1 cellular context compared by ENCODE assay signal in the genomic region with DNA sequence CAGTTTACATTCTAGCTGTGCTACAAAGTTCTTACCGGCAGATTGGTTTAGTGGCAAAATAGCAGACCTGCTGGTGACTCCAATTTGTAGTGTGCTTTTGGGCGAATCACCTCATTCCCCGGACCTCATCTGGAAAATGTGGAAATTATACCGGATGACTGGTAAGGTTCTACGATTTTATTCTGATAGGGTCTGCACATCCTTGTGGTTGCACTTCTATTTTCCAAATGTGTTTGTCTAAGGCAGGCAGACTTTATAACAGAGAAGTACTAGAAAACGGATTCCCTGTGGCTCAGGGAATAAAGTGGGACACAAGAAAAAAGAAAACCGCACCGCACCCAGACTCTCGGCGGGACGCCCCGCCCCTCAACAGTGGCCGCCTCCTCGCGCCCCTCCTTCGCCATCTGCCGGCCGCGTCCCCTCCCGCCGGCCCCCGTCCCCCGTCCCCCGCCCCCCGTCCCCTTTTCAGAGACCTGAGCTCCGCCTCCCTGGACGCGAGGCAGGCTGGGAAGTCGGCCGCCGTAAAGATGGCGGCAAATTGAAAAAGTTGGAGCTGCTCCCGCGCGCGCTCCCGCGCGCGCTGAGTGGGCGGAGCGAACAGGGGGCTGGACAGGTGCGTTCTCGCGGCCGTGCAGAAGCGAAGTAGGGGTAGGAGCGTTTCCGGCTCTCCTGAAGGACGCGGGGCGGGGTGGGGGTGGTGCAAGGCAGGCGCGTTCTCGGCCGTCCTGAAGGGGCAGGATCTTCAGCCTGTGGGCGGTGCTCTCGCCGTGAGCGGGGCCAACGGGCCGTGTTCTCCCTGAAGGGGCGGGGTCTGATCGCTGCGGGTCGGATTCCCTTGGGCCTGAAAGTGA.
TF ChIP-seq lines count a peak whose summit lies in the region.

No MANE protein-coding gene starts in this region.

TF ChIP-seq in HepG2, 621 proteins besides CTCF, POLR2A, EP300 and RAD21 (continued from another document and continues in another):
- TF ChIP-seq, protein P1, sequence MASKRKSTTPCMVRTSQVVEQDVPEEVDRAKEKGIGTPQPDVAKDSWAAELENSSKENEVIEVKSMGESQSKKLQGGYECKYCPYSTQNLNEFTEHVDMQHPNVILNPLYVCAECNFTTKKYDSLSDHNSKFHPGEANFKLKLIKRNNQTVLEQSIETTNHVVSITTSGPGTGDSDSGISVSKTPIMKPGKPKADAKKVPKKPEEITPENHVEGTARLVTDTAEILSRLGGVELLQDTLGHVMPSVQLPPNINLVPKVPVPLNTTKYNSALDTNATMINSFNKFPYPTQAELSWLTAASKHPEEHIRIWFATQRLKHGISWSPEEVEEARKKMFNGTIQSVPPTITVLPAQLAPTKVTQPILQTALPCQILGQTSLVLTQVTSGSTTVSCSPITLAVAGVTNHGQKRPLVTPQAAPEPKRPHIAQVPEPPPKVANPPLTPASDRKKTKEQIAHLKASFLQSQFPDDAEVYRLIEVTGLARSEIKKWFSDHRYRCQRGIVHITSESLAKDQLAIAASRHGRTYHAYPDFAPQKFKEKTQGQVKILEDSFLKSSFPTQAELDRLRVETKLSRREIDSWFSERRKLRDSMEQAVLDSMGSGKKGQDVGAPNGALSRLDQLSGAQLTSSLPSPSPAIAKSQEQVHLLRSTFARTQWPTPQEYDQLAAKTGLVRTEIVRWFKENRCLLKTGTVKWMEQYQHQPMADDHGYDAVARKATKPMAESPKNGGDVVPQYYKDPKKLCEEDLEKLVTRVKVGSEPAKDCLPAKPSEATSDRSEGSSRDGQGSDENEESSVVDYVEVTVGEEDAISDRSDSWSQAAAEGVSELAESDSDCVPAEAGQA (IDR thresholded peaks at IDR 0.05; ENCODE audit: low read depth) = peak; percentile 57; the same call in 1 of the 2 replicates
- TF ChIP-seq, protein P1 (CRISPR knock-in tag; IDR thresholded peaks at IDR 0.05; ENCODE audit: borderline replicate concordance) = no peak
- TF ChIP-seq, protein P2, sequence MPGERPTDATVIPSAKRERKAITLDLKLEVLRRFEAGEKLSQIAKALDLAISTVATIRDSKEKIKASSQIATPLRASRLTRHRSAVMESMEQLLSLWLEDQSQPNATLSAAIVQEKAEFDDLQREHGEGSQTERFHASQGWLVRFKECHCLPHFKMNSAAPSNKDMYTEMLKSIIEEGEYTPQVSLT (CRISPR knock-in tag; IDR thresholded peaks at IDR 0.05; ENCODE audit: borderline replicate concordance, low read depth) = no peak
- TF ChIP-seq RCOR2 (CRISPR knock-in tag; IDR thresholded peaks at IDR 0.05) = no peak
- no peak for TF ChIP-seq BCL6 (CRISPR knock-in tag; IDR thresholded peaks at IDR 0.05)
- no peak for TF ChIP-seq ZNF615 (CRISPR knock-in tag; IDR thresholded peaks at IDR 0.05; ENCODE audit: borderline replicate concordance)
- no peak for TF ChIP-seq ZNF816 (CRISPR knock-in tag; IDR thresholded peaks at IDR 0.05; ENCODE audit: borderline replicate concordance)
- no peak for TF ChIP-seq IRX3 (CRISPR knock-in tag; IDR thresholded peaks at IDR 0.05; ENCODE audit: borderline replicate concordance, low read depth)
- TF ChIP-seq YY1 (IDR thresholded peaks at IDR 0.05; ENCODE audit: insufficient read depth, insufficient replicate concordance, low read depth, low read length) = peak; percentile 93
- TF ChIP-seq AKAP8 (CRISPR knock-in tag; IDR thresholded peaks at IDR 0.05) = no peak
- TF ChIP-seq PCBP2 (optimal IDR thresholded peaks at IDR 0.05; ENCODE audit: low read depth, low read length, poor library complexity, severe bottlenecking) = no peak
- TF ChIP-seq FOXJ3 (CRISPR knock-in tag; IDR thresholded peaks at IDR 0.05; ENCODE audit: borderline replicate concordance) = no peak
- TF ChIP-seq, protein P3, sequence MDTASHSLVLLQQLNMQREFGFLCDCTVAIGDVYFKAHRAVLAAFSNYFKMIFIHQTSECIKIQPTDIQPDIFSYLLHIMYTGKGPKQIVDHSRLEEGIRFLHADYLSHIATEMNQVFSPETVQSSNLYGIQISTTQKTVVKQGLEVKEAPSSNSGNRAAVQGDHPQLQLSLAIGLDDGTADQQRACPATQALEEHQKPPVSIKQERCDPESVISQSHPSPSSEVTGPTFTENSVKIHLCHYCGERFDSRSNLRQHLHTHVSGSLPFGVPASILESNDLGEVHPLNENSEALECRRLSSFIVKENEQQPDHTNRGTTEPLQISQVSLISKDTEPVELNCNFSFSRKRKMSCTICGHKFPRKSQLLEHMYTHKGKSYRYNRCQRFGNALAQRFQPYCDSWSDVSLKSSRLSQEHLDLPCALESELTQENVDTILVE (CRISPR knock-in tag; IDR thresholded peaks at IDR 0.05) = no peak
- TF ChIP-seq TCF7 (IDR thresholded peaks at IDR 0.05; ENCODE audit: low read depth) = no peak
- no peak for TF ChIP-seq ATF7 (IDR thresholded peaks at IDR 0.05)
- no peak for TF ChIP-seq ATF7 (CRISPR knock-in tag; IDR thresholded peaks at IDR 0.05)
- no peak for TF ChIP-seq ZNF577 (CRISPR knock-in tag; IDR thresholded peaks at IDR 0.05; ENCODE audit: borderline replicate concordance, low read depth)
- TF ChIP-seq ZNF10 (CRISPR knock-in tag; IDR thresholded peaks at IDR 0.05; ENCODE audit: borderline replicate concordance, low read depth) = no peak
- TF ChIP-seq HIC2 (CRISPR knock-in tag; IDR thresholded peaks at IDR 0.05; ENCODE audit: low read depth) = no peak
- peak; percentile 9; the same call in 1 of the 2 replicates for TF ChIP-seq SPEN (CRISPR knock-in tag; IDR thresholded peaks at IDR 0.05; ENCODE audit: low read depth)
- TF ChIP-seq CBX5 (CRISPR knock-in tag; IDR thresholded peaks at IDR 0.05; ENCODE audit: borderline replicate concordance) = no peak
- TF ChIP-seq, protein P4, sequence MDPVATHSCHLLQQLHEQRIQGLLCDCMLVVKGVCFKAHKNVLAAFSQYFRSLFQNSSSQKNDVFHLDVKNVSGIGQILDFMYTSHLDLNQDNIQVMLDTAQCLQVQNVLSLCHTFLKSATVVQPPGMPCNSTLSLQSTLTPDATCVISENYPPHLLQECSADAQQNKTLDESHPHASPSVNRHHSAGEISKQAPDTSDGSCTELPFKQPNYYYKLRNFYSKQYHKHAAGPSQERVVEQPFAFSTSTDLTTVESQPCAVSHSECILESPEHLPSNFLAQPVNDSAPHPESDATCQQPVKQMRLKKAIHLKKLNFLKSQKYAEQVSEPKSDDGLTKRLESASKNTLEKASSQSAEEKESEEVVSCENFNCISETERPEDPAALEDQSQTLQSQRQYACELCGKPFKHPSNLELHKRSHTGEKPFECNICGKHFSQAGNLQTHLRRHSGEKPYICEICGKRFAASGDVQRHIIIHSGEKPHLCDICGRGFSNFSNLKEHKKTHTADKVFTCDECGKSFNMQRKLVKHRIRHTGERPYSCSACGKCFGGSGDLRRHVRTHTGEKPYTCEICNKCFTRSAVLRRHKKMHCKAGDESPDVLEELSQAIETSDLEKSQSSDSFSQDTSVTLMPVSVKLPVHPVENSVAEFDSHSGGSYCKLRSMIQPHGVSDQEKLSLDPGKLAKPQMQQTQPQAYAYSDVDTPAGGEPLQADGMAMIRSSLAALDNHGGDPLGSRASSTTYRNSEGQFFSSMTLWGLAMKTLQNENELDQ (CRISPR knock-in tag; IDR thresholded peaks at IDR 0.05; ENCODE audit: borderline replicate concordance) = no peak
- no peak for TF ChIP-seq PTBP1 (IDR thresholded peaks at IDR 0.05; ENCODE audit: low read depth, low read length, poor library complexity, severe bottlenecking)
- no peak for TF ChIP-seq ZNF160 (CRISPR knock-in tag; IDR thresholded peaks at IDR 0.05)
- TF ChIP-seq SNAPC5 (CRISPR knock-in tag; IDR thresholded peaks at IDR 0.05; ENCODE audit: borderline replicate concordance) = no peak
- no peak for TF ChIP-seq SMYD3 (CRISPR knock-in tag; IDR thresholded peaks at IDR 0.05)
- no peak for TF ChIP-seq AGO1 (IDR thresholded peaks at IDR 0.05; ENCODE audit: low read depth, low read length, poor library complexity, severe bottlenecking)
- TF ChIP-seq, protein P5, sequence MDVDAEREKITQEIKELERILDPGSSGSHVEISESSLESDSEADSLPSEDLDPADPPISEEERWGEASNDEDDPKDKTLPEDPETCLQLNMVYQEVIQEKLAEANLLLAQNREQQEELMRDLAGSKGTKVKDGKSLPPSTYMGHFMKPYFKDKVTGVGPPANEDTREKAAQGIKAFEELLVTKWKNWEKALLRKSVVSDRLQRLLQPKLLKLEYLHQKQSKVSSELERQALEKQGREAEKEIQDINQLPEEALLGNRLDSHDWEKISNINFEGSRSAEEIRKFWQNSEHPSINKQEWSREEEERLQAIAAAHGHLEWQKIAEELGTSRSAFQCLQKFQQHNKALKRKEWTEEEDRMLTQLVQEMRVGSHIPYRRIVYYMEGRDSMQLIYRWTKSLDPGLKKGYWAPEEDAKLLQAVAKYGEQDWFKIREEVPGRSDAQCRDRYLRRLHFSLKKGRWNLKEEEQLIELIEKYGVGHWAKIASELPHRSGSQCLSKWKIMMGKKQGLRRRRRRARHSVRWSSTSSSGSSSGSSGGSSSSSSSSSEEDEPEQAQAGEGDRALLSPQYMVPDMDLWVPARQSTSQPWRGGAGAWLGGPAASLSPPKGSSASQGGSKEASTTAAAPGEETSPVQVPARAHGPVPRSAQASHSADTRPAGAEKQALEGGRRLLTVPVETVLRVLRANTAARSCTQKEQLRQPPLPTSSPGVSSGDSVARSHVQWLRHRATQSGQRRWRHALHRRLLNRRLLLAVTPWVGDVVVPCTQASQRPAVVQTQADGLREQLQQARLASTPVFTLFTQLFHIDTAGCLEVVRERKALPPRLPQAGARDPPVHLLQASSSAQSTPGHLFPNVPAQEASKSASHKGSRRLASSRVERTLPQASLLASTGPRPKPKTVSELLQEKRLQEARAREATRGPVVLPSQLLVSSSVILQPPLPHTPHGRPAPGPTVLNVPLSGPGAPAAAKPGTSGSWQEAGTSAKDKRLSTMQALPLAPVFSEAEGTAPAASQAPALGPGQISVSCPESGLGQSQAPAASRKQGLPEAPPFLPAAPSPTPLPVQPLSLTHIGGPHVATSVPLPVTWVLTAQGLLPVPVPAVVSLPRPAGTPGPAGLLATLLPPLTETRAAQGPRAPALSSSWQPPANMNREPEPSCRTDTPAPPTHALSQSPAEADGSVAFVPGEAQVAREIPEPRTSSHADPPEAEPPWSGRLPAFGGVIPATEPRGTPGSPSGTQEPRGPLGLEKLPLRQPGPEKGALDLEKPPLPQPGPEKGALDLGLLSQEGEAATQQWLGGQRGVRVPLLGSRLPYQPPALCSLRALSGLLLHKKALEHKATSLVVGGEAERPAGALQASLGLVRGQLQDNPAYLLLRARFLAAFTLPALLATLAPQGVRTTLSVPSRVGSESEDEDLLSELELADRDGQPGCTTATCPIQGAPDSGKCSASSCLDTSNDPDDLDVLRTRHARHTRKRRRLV (CRISPR knock-in tag; IDR thresholded peaks at IDR 0.05) = no peak
- TF ChIP-seq ZNF557 (CRISPR knock-in tag; IDR thresholded peaks at IDR 0.05) = no peak
- TF ChIP-seq RNF219 (CRISPR knock-in tag; IDR thresholded peaks at IDR 0.05) = no peak
- TF ChIP-seq ZNF709 (CRISPR knock-in tag; IDR thresholded peaks at IDR 0.05) = no peak
- TF ChIP-seq NFRKB (IDR thresholded peaks at IDR 0.05) = no peak
- no peak for TF ChIP-seq ZNF260 (CRISPR knock-in tag; IDR thresholded peaks at IDR 0.05; ENCODE audit: borderline replicate concordance, low read depth)
- TF ChIP-seq HOXD1 (CRISPR knock-in tag; IDR thresholded peaks at IDR 0.05) = no peak
- TF ChIP-seq CBX1 (IDR thresholded peaks at IDR 0.05; ENCODE audit: low read depth) = no peak
